1 cellular context compared by ENCODE assay signal in genomic region chr6:11432713-11433450, GRCh38.
TF ChIP-seq lines count a peak whose summit lies in the region.

No MANE protein-coding gene starts in this region.

TF ChIP-seq in HEK293, 187 proteins besides CTCF, POLR2A, EP300 and RAD21 (continued from another document):
- TF ChIP-seq, protein P1, sequence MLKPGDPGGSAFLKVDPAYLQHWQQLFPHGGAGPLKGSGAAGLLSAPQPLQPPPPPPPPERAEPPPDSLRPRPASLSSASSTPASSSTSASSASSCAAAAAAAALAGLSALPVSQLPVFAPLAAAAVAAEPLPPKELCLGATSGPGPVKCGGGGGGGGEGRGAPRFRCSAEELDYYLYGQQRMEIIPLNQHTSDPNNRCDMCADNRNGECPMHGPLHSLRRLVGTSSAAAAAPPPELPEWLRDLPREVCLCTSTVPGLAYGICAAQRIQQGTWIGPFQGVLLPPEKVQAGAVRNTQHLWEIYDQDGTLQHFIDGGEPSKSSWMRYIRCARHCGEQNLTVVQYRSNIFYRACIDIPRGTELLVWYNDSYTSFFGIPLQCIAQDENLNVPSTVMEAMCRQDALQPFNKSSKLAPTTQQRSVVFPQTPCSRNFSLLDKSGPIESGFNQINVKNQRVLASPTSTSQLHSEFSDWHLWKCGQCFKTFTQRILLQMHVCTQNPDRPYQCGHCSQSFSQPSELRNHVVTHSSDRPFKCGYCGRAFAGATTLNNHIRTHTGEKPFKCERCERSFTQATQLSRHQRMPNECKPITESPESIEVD (tag by site-specific recombination; IDR thresholded peaks at IDR 0.05) = peak; percentile 67
- TF ChIP-seq ZNF248 (tag by site-specific recombination; IDR thresholded peaks at IDR 0.05) (no peak), ZNF112 (tag by site-specific recombination; IDR thresholded peaks at IDR 0.05) (no peak), ZNF629 (tag by site-specific recombination; IDR thresholded peaks at IDR 0.05) (0 out of 2 replicates have a peak, but pooled peaks have one; percentile 21), ZNF555 (tag by site-specific recombination; conservative IDR thresholded peaks at IDR 0.05) (no peak), SALL2 (tag by site-specific recombination; IDR thresholded peaks at IDR 0.05; ENCODE audit: borderline replicate concordance) (no peak), ZNF169 (tag by site-specific recombination; IDR thresholded peaks at IDR 0.05) (no peak), ZNF394 (tag by site-specific recombination; IDR thresholded peaks at IDR 0.05; ENCODE audit: borderline replicate concordance) (no peak)
